8 cellular contexts compared by ENCODE assay signal in the genomic region with DNA sequence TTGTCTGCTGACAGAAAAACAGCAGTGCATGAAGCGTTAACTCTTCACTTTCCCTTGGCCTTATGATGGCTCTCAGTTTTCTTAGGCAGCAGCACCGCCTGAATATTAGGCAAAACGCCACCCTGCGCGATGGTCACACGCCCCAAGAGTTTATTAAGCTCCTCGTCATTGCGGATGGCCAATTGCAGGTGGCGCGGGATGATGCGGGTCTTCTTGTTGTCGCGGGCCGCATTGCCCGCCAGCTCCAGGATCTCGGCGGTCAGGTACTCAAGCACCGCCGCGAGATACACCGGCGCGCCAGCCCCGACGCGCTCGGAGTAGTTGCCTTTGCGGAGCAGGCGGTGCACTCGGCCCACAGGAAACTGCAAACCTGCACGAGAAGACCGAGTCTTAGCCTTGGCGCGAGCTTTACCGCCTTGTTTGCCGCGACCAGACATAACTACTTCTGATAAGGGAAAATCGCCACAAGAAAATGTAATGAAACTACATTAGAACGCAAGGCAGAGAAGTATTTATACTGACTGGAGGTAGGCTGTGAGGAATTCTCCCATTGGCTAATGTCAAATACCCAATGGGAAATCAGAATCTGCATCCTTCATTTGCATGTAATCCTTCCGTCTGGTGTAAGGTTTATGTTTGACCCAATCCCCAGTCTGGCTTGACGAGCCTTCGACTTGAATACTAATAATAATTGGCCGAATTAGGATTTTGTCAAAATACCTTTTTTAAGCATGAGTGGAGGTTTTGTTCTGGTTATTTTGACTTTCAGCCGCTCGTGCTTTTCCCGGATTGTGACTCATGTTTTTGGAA. TPM values are rescaled to one million over a fixed set of nuclear protein-coding genes. Genes with fewer than 3 reads are reported as not detected.
DNase-seq lines count a peak whose midpoint lies in the region; ATAC-seq and TF ChIP-seq lines count a peak whose summit lies in the region.

No MANE protein-coding gene starts in this region.

- H3K4me2 ChIP-seq in PC-9 = peak overlapping the region; percentile 98

- TF ChIP-seq CTCF in PC-9 (conservative IDR thresholded peaks at IDR 0.05) (0 out of 2 replicates have a peak, but pooled peaks have one; percentile 10), fibroblast of mammary gland (conservative IDR thresholded peaks at IDR 0.05; ENCODE audit: control insufficient read depth, insufficient read depth, low read depth, low read length) (no peak)

- H4K20me1 ChIP-seq in PC-9 (ENCODE audit: insufficient read depth) = no peaks in the 10 kb centered on the region

- no peaks in the 10 kb centered on the region for H3K27me3 Mint-ChIP-seq in naive thymus-derived CD8-positive, alpha-beta T cell

- peaks cover 0 to 4% (median 0%) of the 10 kb centered on the region in 9 donors for H3K9me3 Mint-ChIP-seq in naive thymus-derived CD8-positive, alpha-beta T cell

- peak overlapping the region; percentile 79 for H3K27ac ChIP-seq in PC-9

- no peaks in the 10 kb centered on the region for H3K27me3 ChIP-seq in PC-9 (ENCODE audit: insufficient read depth, low read depth)

- H3K9me3 ChIP-seq in PC-9 (ENCODE audit: insufficient read depth, low read depth) = no peaks in the 10 kb centered on the region

- DNase-seq in G401 (ENCODE audit: low spot score) = peak; percentile 98
- peak; percentile 64 to 97 for DNase-seq in PC-9
- DNase-seq in activated effector memory CD4-positive, alpha-beta T cell treated with Interleukin-2 at 50 U/mL for 16 hours = peak; percentile 59
- peak; percentile 99 for DNase-seq in fibroblast of mammary gland (ENCODE audit: low read depth)
- DNase-seq in naive thymus-derived CD8-positive, alpha-beta T cell = peak in 9 of 10 donors; percentile 43 to 84 (median 63)
- DNase-seq in ureter (ENCODE audit: low spot score) = peak; percentile 62

- peaks cover 36% of the 10 kb centered on the region for H3F3A ChIP-seq in PC-9 (ENCODE audit: insufficient read depth, low read depth)

- ATAC-seq in GM21825 (IDR thresholded peaks at IDR 0.05; ENCODE audit: unreplicated experiment) = peak; percentile 50
- ATAC-seq in naive thymus-derived CD8-positive, alpha-beta T cell = peak; percentile 66 to 76

- in situ Hi-C loops in G401 (cut with HindIII; ENCODE audit: low sequenced_read_pairs) = no loop called here

- peaks cover 39% of the 10 kb centered on the region for H3K4me1 ChIP-seq in PC-9 (replicated peaks; ENCODE audit: insufficient read depth)

- CTCF ChIA-PET in PC-9 (lab: Charles Lee) = interaction anchor here (1.4 kb wide), 1 partner anchor 12 kb away, joined by 5 read pairs; no protein-coding TSS in a partner anchor

- TF ChIP-seq EP300 in Ishikawa (IDR thresholded peaks at IDR 0.05; ENCODE audit: borderline replicate concordance) = peak; percentile 11; the same call in 1 of the 2 replicates

- H3K4me3 ChIP-seq in PC-9 (peak overlapping the region; percentile 81), fibroblast of mammary gland (ENCODE audit: control insufficient read depth, low read depth, low read length) (peak overlapping the region; percentile 76)

- H3K4me3 Mint-ChIP-seq in naive thymus-derived CD8-positive, alpha-beta T cell = peak overlapping the region; percentile 94 to 97 (median 95)

- peaks cover 6 to 40% (median 31%) of the 10 kb centered on the region in 4 donors for H3K4me1 Mint-ChIP-seq in naive thymus-derived CD8-positive, alpha-beta T cell

- peak overlapping the region; percentile 84 for H2AFZ ChIP-seq in PC-9

- TSS peak; percentile 32 for BruUV-seq in PC-9 (replicated peaks; lab: Mats Ljungman, UMichigan)

- TF ChIP-seq RAD21 in Ishikawa (IDR thresholded peaks at IDR 0.05; ENCODE audit: low read depth) = no peak

- peaks cover 5% of the 10 kb centered on the region; the same call in 1 of the 2 replicates for H3K79me2 ChIP-seq in PC-9 (ENCODE audit: low read depth)

- intact Hi-C loops in PC-9 (cut with micrococcal nuclease; ENCODE audit: unreplicated experiment) = loop anchor here (1.0 to 5.0 kb wide), 6 partner anchors 22 to 1114 kb away; a partner anchor contains a TSS

- no peaks in the 10 kb centered on the region for H3K9me2 ChIP-seq in PC-9 (ENCODE audit: insufficient read depth)

- H3K27ac Mint-ChIP-seq in naive thymus-derived CD8-positive, alpha-beta T cell = peak overlapping the region; percentile 93 to 99 (median 96)

- no peaks in the 10 kb centered on the region for H3K36me3 ChIP-seq in PC-9 (ENCODE audit: low read depth)

- H3K36me3 Mint-ChIP-seq in naive thymus-derived CD8-positive, alpha-beta T cell = no peaks in the 10 kb centered on the region

- POLR2A ChIA-PET in PC-9 (lab: Charles Lee; ENCODE audit: unreplicated experiment) = interaction anchor here (0.6 to 4.9 kb wide), 11 partner anchors 10 to 1781 kb away, joined by 3 to 78 read pairs (median 4); a partner anchor contains a TSS
- POLR2A ChIA-PET in naive thymus-derived CD8-positive, alpha-beta T cell (lab: Charles Lee) = interaction anchor here (0.6 to 16.7 kb wide), 27 partner anchors 12 to 1860 kb away, joined by 3 to 748 read pairs (median 13); a partner anchor contains a TSS

TF ChIP-seq in Ishikawa, 13 proteins besides CTCF, POLR2A, EP300 and RAD21:
- no peak for TF ChIP-seq ZBTB7A (IDR thresholded peaks at IDR 0.05; ENCODE audit: low read depth)
- no peak; the same call in 1 of the 2 replicates for TF ChIP-seq NFIC (IDR thresholded peaks at IDR 0.05)
- peak; percentile 42 for TF ChIP-seq TCF12 (IDR thresholded peaks at IDR 0.05; ENCODE audit: low read depth)
- peak; percentile 31; the same call in 1 of the 2 replicates for TF ChIP-seq CEBPB (IDR thresholded peaks at IDR 0.05)
- TF ChIP-seq, protein P1, sequence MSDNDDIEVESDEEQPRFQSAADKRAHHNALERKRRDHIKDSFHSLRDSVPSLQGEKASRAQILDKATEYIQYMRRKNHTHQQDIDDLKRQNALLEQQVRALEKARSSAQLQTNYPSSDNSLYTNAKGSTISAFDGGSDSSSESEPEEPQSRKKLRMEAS (IDR thresholded peaks at IDR 0.05) = peak; percentile 49
- TF ChIP-seq TAF1 (IDR thresholded peaks at IDR 0.05; ENCODE audit: low read depth) = peak; percentile 53

RNA-seq across cellular contexts. Expression of a gene that starts 53.9 kb away (rescaled TPM):
- total RNA-seq in G401 (2014; rRNA removed; shearing (Covaris generic)) = 2.3 and 8.0 TPM in 2 replicates
- 33.3 and 46.0 TPM in 2 replicates for total RNA-seq in PC-9 (2021)
- total RNA-seq in naive thymus-derived CD8-positive, alpha-beta T cell = 1 to 10 TPM; 1.3 to 1.6 TPM
- 1 to 10 TPM in 2 of 3 donors, under 1 TPM in 1; 0.68 to 3.8 (median 1.8) TPM for polyA plus RNA-seq in naive thymus-derived CD8-positive, alpha-beta T cell
- 14.8 TPM for total RNA-seq in ureter

Comparison
In these comparisons a context has a peak if more than half of its experiments do, and no peak if none do; other contexts are left out.
1. Peak in every context shown above with its lines: DNase-seq, ATAC-seq, H3K4me3 ChIP-seq and H3K27ac ChIP-seq.